In the genomic region with DNA sequence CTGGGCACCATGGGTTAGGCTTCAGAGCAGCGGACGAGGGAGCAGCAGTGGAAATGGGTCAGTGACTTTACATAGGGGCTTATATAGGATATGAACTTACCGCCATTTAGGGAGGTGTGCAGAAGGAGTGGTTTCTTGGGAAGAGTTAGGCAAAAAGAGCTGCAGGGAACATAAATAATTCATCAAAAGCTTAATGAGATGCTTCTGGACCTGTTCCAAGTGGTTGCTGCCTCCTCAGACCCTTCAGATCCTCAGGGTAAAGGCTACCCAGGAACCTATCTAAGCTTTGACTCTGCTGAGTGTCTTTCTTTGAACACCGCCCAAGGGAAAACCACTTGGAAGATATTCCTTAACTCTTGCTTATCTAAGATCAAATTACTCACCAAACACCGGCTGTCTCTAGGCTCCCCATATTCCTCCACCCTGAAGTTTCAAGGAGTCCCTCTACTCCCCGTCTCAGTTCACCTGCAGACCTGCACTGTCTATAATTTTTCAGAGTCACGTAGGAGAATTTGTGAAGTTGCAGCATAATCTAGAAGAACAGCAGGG, we compare ENCODE assay signal across 1 cellular context.
TF ChIP-seq lines count a peak whose summit lies in the region.

A gene (minus strand): TSS at position 51 of the 549 bp plus-strand sequence. CDS start 40 bp downstream, at position 11.

TF ChIP-seq in HEK293, 187 proteins besides CTCF, POLR2A, EP300 and RAD21 (continued from another document and continues in another):
- TF ChIP-seq, protein P1, sequence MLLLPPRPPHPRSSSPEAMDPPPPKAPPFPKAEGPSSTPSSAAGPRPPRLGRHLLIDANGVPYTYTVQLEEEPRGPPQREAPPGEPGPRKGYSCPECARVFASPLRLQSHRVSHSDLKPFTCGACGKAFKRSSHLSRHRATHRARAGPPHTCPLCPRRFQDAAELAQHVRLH (tag by site-specific recombination; IDR thresholded peaks at IDR 0.05): peak; percentile 96
- TF ChIP-seq, protein P2, sequence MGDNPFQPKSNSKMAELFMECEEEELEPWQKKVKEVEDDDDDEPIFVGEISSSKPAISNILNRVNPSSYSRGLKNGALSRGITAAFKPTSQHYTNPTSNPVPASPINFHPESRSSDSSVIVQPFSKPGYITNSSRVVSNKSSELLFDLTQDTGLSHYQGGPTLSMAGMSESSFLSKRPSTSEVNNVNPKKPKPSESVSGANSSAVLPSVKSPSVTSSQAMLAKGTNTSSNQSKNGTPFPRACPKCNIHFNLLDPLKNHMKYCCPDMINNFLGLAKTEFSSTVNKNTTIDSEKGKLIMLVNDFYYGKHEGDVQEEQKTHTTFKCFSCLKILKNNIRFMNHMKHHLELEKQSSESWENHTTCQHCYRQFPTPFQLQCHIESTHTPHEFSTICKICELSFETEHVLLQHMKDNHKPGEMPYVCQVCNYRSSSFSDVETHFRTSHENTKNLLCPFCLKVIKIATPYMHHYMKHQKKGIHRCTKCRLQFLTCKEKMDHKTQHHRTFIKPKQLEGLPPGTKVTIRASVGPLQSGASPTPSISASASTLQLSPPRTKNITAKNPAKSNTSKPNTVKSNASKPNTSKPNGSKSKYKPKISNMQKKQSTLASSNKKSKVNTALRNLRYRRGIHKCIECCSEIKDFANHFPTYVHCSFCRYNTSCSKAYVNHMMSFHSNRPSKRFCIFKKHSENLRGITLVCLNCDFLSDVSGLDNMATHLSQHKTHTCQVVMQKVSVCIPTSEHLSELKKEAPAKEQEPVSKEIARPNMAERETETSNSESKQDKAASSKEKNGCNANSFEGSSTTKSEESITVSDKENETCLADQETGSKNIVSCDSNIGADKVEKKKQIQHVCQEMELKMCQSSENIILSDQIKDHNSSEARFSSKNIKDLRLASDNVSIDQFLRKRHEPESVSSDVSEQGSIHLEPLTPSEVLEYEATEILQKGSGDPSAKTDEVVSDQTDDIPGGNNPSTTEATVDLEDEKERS (tag by site-specific recombination; IDR thresholded peaks at IDR 0.05): peak; percentile 77
- TF ChIP-seq ZNF558 (tag by site-specific recombination; IDR thresholded peaks at IDR 0.05) (peak; percentile 59; the same call in 1 of the 2 replicates), ZNF660 (tag by site-specific recombination; IDR thresholded peaks at IDR 0.05) (peak; percentile 86), MEIS1 (CRISPR knock-in tag; IDR thresholded peaks at IDR 0.05; ENCODE audit: borderline replicate concordance) (no peak), ZNF324 (tag by site-specific recombination; IDR thresholded peaks at IDR 0.05) (0 out of 2 replicates have a peak, but pooled peaks have one; percentile 66), FEZF1 (tag by site-specific recombination; IDR thresholded peaks at IDR 0.05) (peak; percentile 97), ZXDB (tag by site-specific recombination; IDR thresholded peaks at IDR 0.05) (peak; percentile 92), ZNF600 (tag by site-specific recombination; IDR thresholded peaks at IDR 0.05) (0 out of 2 replicates have a peak, but pooled peaks have one; percentile 42), ZNF138 (tag by site-specific recombination; IDR thresholded peaks at IDR 0.05; ENCODE audit: borderline replicate concordance) (no peak), ZNF335 (tag by site-specific recombination; conservative IDR thresholded peaks at IDR 0.05) (peak; percentile 32; the same call in 1 of the 2 replicates), ZBTB21 (tag by site-specific recombination; IDR thresholded peaks at IDR 0.05) (peak; percentile 75), ZNF792 (tag by site-specific recombination; IDR thresholded peaks at IDR 0.05) (no peak), ZNF561 (tag by site-specific recombination; IDR thresholded peaks at IDR 0.05; ENCODE audit: borderline replicate concordance) (peak; percentile 79; the same call in 1 of the 2 replicates), ZNF394 (tag by site-specific recombination; IDR thresholded peaks at IDR 0.05; ENCODE audit: borderline replicate concordance) (peak; percentile 33; the same call in 1 of the 2 replicates), ZNF785 (tag by site-specific recombination; IDR thresholded peaks at IDR 0.05) (no peak), ZNF211 (tag by site-specific recombination; IDR thresholded peaks at IDR 0.05; ENCODE audit: low read depth) (no peak), KLF7 (tag by site-specific recombination; IDR thresholded peaks at IDR 0.05; ENCODE audit: borderline replicate concordance) (peak; percentile 84; the same call in 1 of the 2 replicates), ZNF19 (tag by site-specific recombination; IDR thresholded peaks at IDR 0.05; ENCODE audit: low read depth) (0 out of 2 replicates have a peak, but pooled peaks have one; percentile 7), ZSCAN16 (tag by site-specific recombination; IDR thresholded peaks at IDR 0.05) (peak; percentile 53; the same call in 1 of the 2 replicates), SP7 (tag by site-specific recombination; IDR thresholded peaks at IDR 0.05) (peak; percentile 85), BCL11B (tag by site-specific recombination; IDR thresholded peaks at IDR 0.05; ENCODE audit: low read depth) (0 out of 2 replicates have a peak, but pooled peaks have one; percentile 40), IKZF3 (tag by site-specific recombination; IDR thresholded peaks at IDR 0.05) (peak; percentile 88), ZNF549 (tag by site-specific recombination; IDR thresholded peaks at IDR 0.05) (no peak)
- TF ChIP-seq, protein P3, sequence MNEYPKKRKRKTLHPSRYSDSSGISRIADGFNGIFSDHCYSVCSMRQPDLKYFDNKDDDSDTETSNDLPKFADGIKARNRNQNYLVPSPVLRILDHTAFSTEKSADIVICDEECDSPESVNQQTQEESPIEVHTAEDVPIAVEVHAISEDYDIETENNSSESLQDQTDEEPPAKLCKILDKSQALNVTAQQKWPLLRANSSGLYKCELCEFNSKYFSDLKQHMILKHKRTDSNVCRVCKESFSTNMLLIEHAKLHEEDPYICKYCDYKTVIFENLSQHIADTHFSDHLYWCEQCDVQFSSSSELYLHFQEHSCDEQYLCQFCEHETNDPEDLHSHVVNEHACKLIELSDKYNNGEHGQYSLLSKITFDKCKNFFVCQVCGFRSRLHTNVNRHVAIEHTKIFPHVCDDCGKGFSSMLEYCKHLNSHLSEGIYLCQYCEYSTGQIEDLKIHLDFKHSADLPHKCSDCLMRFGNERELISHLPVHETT (tag by site-specific recombination; IDR thresholded peaks at IDR 0.05): no peak
- TF ChIP-seq, protein P4, sequence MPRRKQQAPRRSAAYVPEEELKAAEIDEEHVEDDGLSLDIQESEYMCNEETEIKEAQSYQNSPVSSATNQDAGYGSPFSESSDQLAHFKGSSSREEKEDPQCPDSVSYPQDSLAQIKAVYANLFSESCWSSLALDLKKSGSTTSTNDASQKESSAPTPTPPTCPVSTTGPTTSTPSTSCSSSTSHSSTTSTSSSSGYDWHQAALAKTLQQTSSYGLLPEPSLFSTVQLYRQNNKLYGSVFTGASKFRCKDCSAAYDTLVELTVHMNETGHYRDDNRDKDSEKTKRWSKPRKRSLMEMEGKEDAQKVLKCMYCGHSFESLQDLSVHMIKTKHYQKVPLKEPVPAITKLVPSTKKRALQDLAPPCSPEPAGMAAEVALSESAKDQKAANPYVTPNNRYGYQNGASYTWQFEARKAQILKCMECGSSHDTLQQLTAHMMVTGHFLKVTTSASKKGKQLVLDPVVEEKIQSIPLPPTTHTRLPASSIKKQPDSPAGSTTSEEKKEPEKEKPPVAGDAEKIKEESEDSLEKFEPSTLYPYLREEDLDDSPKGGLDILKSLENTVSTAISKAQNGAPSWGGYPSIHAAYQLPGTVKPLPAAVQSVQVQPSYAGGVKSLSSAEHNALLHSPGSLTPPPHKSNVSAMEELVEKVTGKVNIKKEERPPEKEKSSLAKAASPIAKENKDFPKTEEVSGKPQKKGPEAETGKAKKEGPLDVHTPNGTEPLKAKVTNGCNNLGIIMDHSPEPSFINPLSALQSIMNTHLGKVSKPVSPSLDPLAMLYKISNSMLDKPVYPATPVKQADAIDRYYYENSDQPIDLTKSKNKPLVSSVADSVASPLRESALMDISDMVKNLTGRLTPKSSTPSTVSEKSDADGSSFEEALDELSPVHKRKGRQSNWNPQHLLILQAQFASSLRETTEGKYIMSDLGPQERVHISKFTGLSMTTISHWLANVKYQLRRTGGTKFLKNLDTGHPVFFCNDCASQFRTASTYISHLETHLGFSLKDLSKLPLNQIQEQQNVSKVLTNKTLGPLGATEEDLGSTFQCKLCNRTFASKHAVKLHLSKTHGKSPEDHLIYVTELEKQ (tag by site-specific recombination; IDR thresholded peaks at IDR 0.05; ENCODE audit: borderline replicate concordance): peak; percentile 30; the same call in 1 of the 2 replicates
- TF ChIP-seq, protein P5, sequence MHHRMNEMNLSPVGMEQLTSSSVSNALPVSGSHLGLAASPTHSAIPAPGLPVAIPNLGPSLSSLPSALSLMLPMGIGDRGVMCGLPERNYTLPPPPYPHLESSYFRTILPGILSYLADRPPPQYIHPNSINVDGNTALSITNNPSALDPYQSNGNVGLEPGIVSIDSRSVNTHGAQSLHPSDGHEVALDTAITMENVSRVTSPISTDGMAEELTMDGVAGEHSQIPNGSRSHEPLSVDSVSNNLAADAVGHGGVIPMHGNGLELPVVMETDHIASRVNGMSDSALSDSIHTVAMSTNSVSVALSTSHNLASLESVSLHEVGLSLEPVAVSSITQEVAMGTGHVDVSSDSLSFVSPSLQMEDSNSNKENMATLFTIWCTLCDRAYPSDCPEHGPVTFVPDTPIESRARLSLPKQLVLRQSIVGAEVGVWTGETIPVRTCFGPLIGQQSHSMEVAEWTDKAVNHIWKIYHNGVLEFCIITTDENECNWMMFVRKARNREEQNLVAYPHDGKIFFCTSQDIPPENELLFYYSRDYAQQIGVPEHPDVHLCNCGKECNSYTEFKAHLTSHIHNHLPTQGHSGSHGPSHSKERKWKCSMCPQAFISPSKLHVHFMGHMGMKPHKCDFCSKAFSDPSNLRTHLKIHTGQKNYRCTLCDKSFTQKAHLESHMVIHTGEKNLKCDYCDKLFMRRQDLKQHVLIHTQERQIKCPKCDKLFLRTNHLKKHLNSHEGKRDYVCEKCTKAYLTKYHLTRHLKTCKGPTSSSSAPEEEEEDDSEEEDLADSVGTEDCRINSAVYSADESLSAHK (tag by site-specific recombination; IDR thresholded peaks at IDR 0.05): peak; percentile 100
- TF ChIP-seq, protein P6, sequence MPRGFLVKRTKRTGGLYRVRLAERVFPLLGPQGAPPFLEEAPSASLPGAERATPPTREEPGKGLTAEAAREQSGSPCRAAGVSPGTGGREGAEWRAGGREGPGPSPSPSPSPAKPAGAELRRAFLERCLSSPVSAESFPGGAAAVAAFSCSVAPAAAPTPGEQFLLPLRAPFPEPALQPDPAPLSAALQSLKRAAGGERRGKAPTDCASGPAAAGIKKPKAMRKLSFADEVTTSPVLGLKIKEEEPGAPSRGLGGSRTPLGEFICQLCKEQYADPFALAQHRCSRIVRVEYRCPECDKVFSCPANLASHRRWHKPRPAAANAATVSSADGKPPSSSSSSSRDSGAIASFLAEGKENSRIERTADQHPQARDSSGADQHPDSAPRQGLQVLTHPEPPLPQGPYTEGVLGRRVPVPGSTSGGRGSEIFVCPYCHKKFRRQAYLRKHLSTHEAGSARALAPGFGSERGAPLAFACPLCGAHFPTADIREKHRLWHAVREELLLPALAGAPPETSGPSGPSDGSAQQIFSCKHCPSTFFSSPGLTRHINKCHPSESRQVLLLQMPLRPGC (tag by site-specific recombination; IDR thresholded peaks at IDR 0.05): peak; percentile 64; the same call in 1 of the 2 replicates
- TF ChIP-seq, protein P7, sequence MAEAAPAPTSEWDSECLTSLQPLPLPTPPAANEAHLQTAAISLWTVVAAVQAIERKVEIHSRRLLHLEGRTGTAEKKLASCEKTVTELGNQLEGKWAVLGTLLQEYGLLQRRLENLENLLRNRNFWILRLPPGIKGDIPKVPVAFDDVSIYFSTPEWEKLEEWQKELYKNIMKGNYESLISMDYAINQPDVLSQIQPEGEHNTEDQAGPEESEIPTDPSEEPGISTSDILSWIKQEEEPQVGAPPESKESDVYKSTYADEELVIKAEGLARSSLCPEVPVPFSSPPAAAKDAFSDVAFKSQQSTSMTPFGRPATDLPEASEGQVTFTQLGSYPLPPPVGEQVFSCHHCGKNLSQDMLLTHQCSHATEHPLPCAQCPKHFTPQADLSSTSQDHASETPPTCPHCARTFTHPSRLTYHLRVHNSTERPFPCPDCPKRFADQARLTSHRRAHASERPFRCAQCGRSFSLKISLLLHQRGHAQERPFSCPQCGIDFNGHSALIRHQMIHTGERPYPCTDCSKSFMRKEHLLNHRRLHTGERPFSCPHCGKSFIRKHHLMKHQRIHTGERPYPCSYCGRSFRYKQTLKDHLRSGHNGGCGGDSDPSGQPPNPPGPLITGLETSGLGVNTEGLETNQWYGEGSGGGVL (tag by site-specific recombination; IDR thresholded peaks at IDR 0.05): peak; percentile 53
- TF ChIP-seq, protein P8, sequence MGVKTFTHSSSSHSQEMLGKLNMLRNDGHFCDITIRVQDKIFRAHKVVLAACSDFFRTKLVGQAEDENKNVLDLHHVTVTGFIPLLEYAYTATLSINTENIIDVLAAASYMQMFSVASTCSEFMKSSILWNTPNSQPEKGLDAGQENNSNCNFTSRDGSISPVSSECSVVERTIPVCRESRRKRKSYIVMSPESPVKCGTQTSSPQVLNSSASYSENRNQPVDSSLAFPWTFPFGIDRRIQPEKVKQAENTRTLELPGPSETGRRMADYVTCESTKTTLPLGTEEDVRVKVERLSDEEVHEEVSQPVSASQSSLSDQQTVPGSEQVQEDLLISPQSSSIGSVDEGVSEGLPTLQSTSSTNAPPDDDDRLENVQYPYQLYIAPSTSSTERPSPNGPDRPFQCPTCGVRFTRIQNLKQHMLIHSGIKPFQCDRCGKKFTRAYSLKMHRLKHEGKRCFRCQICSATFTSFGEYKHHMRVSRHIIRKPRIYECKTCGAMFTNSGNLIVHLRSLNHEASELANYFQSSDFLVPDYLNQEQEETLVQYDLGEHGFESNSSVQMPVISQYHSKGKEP (tag by site-specific recombination; IDR thresholded peaks at IDR 0.05): peak; percentile 44; the same call in 1 of the 2 replicates
- TF ChIP-seq, protein P9, sequence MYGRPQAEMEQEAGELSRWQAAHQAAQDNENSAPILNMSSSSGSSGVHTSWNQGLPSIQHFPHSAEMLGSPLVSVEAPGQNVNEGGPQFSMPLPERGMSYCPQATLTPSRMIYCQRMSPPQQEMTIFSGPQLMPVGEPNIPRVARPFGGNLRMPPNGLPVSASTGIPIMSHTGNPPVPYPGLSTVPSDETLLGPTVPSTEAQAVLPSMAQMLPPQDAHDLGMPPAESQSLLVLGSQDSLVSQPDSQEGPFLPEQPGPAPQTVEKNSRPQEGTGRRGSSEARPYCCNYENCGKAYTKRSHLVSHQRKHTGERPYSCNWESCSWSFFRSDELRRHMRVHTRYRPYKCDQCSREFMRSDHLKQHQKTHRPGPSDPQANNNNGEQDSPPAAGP (tag by site-specific recombination; IDR thresholded peaks at IDR 0.05): 0 out of 2 replicates have a peak, but pooled peaks have one; percentile 57
- TF ChIP-seq, protein P10, sequence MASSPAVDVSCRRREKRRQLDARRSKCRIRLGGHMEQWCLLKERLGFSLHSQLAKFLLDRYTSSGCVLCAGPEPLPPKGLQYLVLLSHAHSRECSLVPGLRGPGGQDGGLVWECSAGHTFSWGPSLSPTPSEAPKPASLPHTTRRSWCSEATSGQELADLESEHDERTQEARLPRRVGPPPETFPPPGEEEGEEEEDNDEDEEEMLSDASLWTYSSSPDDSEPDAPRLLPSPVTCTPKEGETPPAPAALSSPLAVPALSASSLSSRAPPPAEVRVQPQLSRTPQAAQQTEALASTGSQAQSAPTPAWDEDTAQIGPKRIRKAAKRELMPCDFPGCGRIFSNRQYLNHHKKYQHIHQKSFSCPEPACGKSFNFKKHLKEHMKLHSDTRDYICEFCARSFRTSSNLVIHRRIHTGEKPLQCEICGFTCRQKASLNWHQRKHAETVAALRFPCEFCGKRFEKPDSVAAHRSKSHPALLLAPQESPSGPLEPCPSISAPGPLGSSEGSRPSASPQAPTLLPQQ (tag by site-specific recombination; IDR thresholded peaks at IDR 0.05): peak; percentile 62; the same call in 1 of the 2 replicates
